31 cellular contexts compared by ENCODE assay signal in genomic region chr16:556479-557173, GRCh38. TPM values are rescaled to one million over a fixed set of nuclear protein-coding genes. Genes with fewer than 3 reads are reported as not detected.
DNase-seq lines count a peak whose midpoint lies in the region; ATAC-seq, FAIRE-seq and TF ChIP-seq lines count a peak whose summit lies in the region.
"Had no signal": no experiment of that assay in that cellular context is flagged by ENCODE, and none has a peak within 500 bp of the region (broad histone marks: within the 10 kb centered on the region; RNA-seq: fewer than 3 reads in every experiment).

No MANE protein-coding gene starts in this region.

- no peak overlapping the region for H2BK12ac ChIP-seq in H1 (ENCODE audit: low read depth, low read length)

- no peak overlapping the region for H3K23ac ChIP-seq in H1 (ENCODE audit: insufficient read length)

- H3K4me2 ChIP-seq in SK-N-SH (no peak overlapping the region), H1 (ENCODE audit: insufficient read depth in 1 of 2, low read depth in 2 of 2, low read length in 2 of 2) (no peak overlapping the region)

- no peak overlapping the region for H3K18ac ChIP-seq in H1 (ENCODE audit: extremely low read depth, low read length)

- H3K79me1 ChIP-seq in H1 (ENCODE audit: low read depth, low read length): no peaks in the 10 kb centered on the region; the same call in 1 of the 2 replicates

- H3K4me1 ChIP-seq in SK-N-SH (ENCODE audit: control insufficient read depth in 1 of 2, insufficient read depth in 2 of 2, low read depth in 1 of 2, low read length in 1 of 2) (peaks cover 0 to 9% of the 10 kb centered on the region in 2 experiments; a peak in 1 of 4 replicates), H1 (replicated peaks in 1 of 4; ENCODE audit: control insufficient read depth in 3 of 4, insufficient read depth in 4 of 4, low read length in 3 of 4) (peaks cover 0 to 10% (median 2%) of the 10 kb centered on the region in 4 experiments; a peak in 4 of 7 replicates)
- H3K4me1 ChIP-seq: SJCRH30 had no signal

- H2BK5ac ChIP-seq in H1 (ENCODE audit: low read depth, low read length): no peak overlapping the region

- H2AFZ ChIP-seq in SK-N-SH (ENCODE audit: low read depth): no peak overlapping the region
- H2AFZ ChIP-seq in H1 (ENCODE audit: low read length): no peak overlapping the region

- no peak overlapping the region for H2BK120ac ChIP-seq in H1 (replicated peaks; ENCODE audit: low read depth, low read length)

- H3K4ac ChIP-seq in H1 (replicated peaks; ENCODE audit: insufficient read length, low read depth, low read length): no peak overlapping the region

- peaks cover 24% of the 10 kb centered on the region for H3K27me3 ChIP-seq in SK-N-SH (ENCODE audit: insufficient read depth)
- H3K27me3 ChIP-seq in H7 (ENCODE audit: control insufficient read depth, insufficient read depth, low read length): peaks cover 25% of the 10 kb centered on the region
- H3K27me3 ChIP-seq in H1 (replicated peaks in 1 of 4; ENCODE audit: control insufficient read depth in 3 of 4, extremely low read depth in 1 of 4, insufficient read depth in 3 of 4, low read length in 3 of 4): peaks cover 22 to 36% (median 29%) of the 10 kb centered on the region in 4 experiments; a peak in 6 of 7 replicates

- no peak for TF ChIP-seq POLR2A in H1 (IDR thresholded peaks at IDR 0.05; ENCODE audit: control extremely low read depth in 1 of 2, low read depth in 2 of 2, low read length in 2 of 2)

- POLR2A ChIA-PET in SK-N-SH (lab: Yijun Ruan, JAX) (interaction anchor here (2.3 kb wide), 1 partner anchor 9 kb away, joined by 12 read pairs; the partner anchor contains the start of gene NHLRC4), H1 (lab: Charles Lee; ENCODE audit: partially characterized antibody) (interaction anchor here (0.9 to 2.3 kb wide), 7 partner anchors 10 to 74 kb away, joined by 3 to 8 read pairs (median 5); partner anchors contain the start of genes CAPN15, NHLRC4, PIGQ and WFIKKN1)

- ATAC-seq in SK-N-SH treated with all-trans-retinoic acid at 6 μM for 48 hours (no peak; the same call in 2 of the 3 replicates), HG02981 (IDR thresholded peaks at IDR 0.05; ENCODE audit: unreplicated experiment) (no peak)
- ATAC-seq: T-cell had no signal

- CTCF ChIA-PET in SK-N-SH (lab: Yijun Ruan, JAX) (interaction anchor here (1.1 to 2.1 kb wide), 3 partner anchors 9 to 159 kb away, joined by 3 to 7 read pairs (median 6); no protein-coding TSS in a partner anchor), H1 (lab: Charles Lee; ENCODE audit: partially characterized antibody) (interaction anchor here (0.6 to 3.9 kb wide), 4 partner anchors 10 to 52 kb away, joined by 3 to 21 read pairs (median 4); partner anchors contain the start of gene NHLRC4)

- H3K79me2 ChIP-seq in SK-N-SH (ENCODE audit: insufficient read depth): no peaks in the 10 kb centered on the region
- H3K79me2 ChIP-seq in H1 (ENCODE audit: control insufficient read depth in 1 of 2, insufficient read depth in 2 of 2, low read length in 2 of 2): no peaks in the 10 kb centered on the region

- TF ChIP-seq CTCF in SK-N-SH (IDR thresholded peaks at IDR 0.05) (no peak), H1 (IDR thresholded peaks at IDR 0.05; ENCODE audit: control extremely low read depth in 1 of 3, insufficient read depth in 1 of 3, low read depth in 1 of 3, low read length in 3 of 3) (no peak)

- peaks cover 6% of the 10 kb centered on the region; the same call in 1 of the 2 replicates for H3K23me2 ChIP-seq in H1 (ENCODE audit: low read depth, low read length)

- H3K4me3 ChIP-seq in SK-N-SH (ENCODE audit: low read depth in 2 of 2, low read length in 1 of 2) (no peak overlapping the region), H7 (ENCODE audit: insufficient read depth, low read depth, low read length) (no peak overlapping the region), H1 (ENCODE audit: extremely low read depth in 1 of 4, insufficient read depth in 2 of 4, low read depth in 3 of 4, low read length in 4 of 4) (no peak overlapping the region)
- H3K4me3 ChIP-seq: Peyer's patch, SJCRH30 had no signal

- TF ChIP-seq EP300 in SK-N-SH (IDR thresholded peaks at IDR 0.05; ENCODE audit: borderline replicate concordance in 1 of 2, low read depth in 1 of 2, low read length in 1 of 2): no peak
- TF ChIP-seq EP300 in H1 (IDR thresholded peaks at IDR 0.05; ENCODE audit: borderline replicate concordance in 1 of 2, low read depth in 2 of 2, low read length in 2 of 2): no peak

- peaks cover 2% of the 10 kb centered on the region for H3F3A ChIP-seq in SK-N-SH (replicated peaks; ENCODE audit: insufficient read depth)

- H3K9ac ChIP-seq in SK-N-SH: no peak overlapping the region
- no peak overlapping the region for H3K9ac ChIP-seq in H1 (replicated peaks in 1 of 4; ENCODE audit: extremely low read depth in 1 of 4, low read depth in 3 of 4, low read length in 3 of 4)

- H4K20me1 ChIP-seq in SK-N-SH (ENCODE audit: insufficient read depth): no peaks in the 10 kb centered on the region
- H4K20me1 ChIP-seq in H1 (replicated peaks in 1 of 2; ENCODE audit: control insufficient read depth in 1 of 2, insufficient read depth in 2 of 2, low read length in 2 of 2): no peaks in the 10 kb centered on the region

- no peak overlapping the region for H3K56ac ChIP-seq in H1 (replicated peaks; ENCODE audit: insufficient read length, low read depth, low read length)

- H3K27ac ChIP-seq in SK-N-SH (ENCODE audit: low read depth in 2 of 2, low read length in 1 of 2) (no peak overlapping the region), H1 (ENCODE audit: low read depth, low read length) (no peak overlapping the region)
- H3K27ac ChIP-seq: Peyer's patch, SJCRH30 had no signal

- H2BK15ac ChIP-seq in H1 (ENCODE audit: low read length): no peak overlapping the region

- peaks cover 0 to 8% of the 10 kb centered on the region in 2 experiments for H3K36me3 ChIP-seq in SK-N-SH (replicated peaks in 1 of 2; ENCODE audit: control insufficient read depth in 1 of 2, insufficient read depth in 2 of 2, low read length in 1 of 2)
- no peaks in the 10 kb centered on the region for H3K36me3 ChIP-seq in H7 (replicated peaks; ENCODE audit: control insufficient read depth, insufficient read depth, low read length)
- H3K36me3 ChIP-seq in H1 (ENCODE audit: control insufficient read depth in 2 of 4, insufficient read depth in 4 of 4, low read length in 3 of 4): peaks cover 0 to 11% (median 2%) of the 10 kb centered on the region in 4 experiments; a peak in 1 of 8 replicates

- H2BK20ac ChIP-seq in H1 (ENCODE audit: low read length): no peak overlapping the region

- H4K5ac ChIP-seq in H1 (ENCODE audit: insufficient read length, low read depth, low read length): no peak overlapping the region

- FAIRE-seq in H1 (lab: Jason Lieb, UNC): no peak
- FAIRE-seq: A204.1, GM12891, GM19239 had no signal

- no peak overlapping the region for H4K91ac ChIP-seq in H1 (replicated peaks; ENCODE audit: insufficient read length, low read length)

- H3K14ac ChIP-seq in H1 (ENCODE audit: insufficient read length): no peak overlapping the region

- H2AK5ac ChIP-seq in H1 (ENCODE audit: low read depth, low read length): no peak overlapping the region

- DNase-seq in SK-N-SH (peak; percentile 76), H7 (peak; percentile 82), H1 (ENCODE audit: low read depth in 1 of 2, low spot score in 2 of 2) (no peak), NCI-H2196 (lab: John Stamatoyannopoulos, UW; ENCODE audit: unreplicated experiment) (no peak)
- DNase-seq in stimulated activated CD4-positive, alpha-beta T cell treated with anti-CD3 and anti-CD28 coated beads, Interleukin-4, amount 100 ng/mL, for 1 hour: no peak
- DNase-seq: CD4-positive, alpha-beta memory T cell; COR-L47; DMS79; EL; GF-D8; MV-4-11; NCI-H1105 treated with DMSO at 0.1 percent for 48 hours; NCI-H146; NCI-H1930; NCI-H2107; NCI-H446; NCI-H524 treated with DMSO at 0.1 percent for 48 hours; NCI-H774; OCI-M1; Peyer's patch; SJCRH30; T-cell had no signal

- H3K9me2 ChIP-seq in SK-N-SH: no peaks in the 10 kb centered on the region

- peak overlapping the region; percentile 85; the same call in 1 of the 2 replicates for H4K8ac ChIP-seq in H1 (ENCODE audit: extremely low read depth, insufficient read depth, low read length)

- H3K9me3 ChIP-seq in SK-N-SH (no peaks in the 10 kb centered on the region), H1 (ENCODE audit: insufficient read depth in 2 of 2, low read depth in 1 of 2, low read length in 1 of 2) (no peaks in the 10 kb centered on the region)
- H3K9me3 ChIP-seq: Peyer's patch, SJCRH30 had no signal

- WGBS in SK-N-SH (ENCODE audit: low lambda C conversion rate): 73% methylated on average over 3 of the region's 32 CpGs
- 89% methylated on average over 21 of the region's 32 CpGs; no CpG with 5 or more reads in 1 of the 2 experiments for WGBS in H1 (ENCODE audit: extremely low coverage in 1 of 2, insufficient coverage in 1 of 2, insufficient read length in 1 of 2, insufficient replicate concordance in 2 of 2, low coverage in 1 of 2, low lambda C conversion rate in 2 of 2, missing lambda C conversion rate in 1 of 2), 2 experiments

- TF ChIP-seq RAD21 in SK-N-SH (IDR thresholded peaks at IDR 0.05; ENCODE audit: low read length): no peak
- TF ChIP-seq RAD21 in H1 (IDR thresholded peaks at IDR 0.05 in 1 of 2, conservative IDR thresholded peaks at IDR 0.05 in 1 of 2; ENCODE audit: low read depth in 2 of 2, low read length in 2 of 2): no peak

RNA-seq across cellular contexts. Expression of gene PRR35, which starts 3.6 kb away (rescaled TPM):
- polyA plus RNA-seq in SK-N-SH (2012; rRNA removed): not detected in 2 replicates
- not detected in 2 replicates for polyA plus RNA-seq in SK-N-SH (2012; cell fraction: cytosol; rRNA removed)
- polyA plus RNA-seq in SK-N-SH (2012; cell fraction: nucleus; rRNA removed): 0.06 and 0.11 TPM in 2 replicates
- total RNA-seq in H7 (2014; rRNA removed; shearing (Covaris generic)): 0.28 and 0.85 TPM in 2 replicates
- 0.50 and 0.61 TPM in 2 replicates for total RNA-seq in H1 (2021; fragmentation: NEBNext Ultra II Directional; extraction: Animal tissue kit (Norgen Biotek cat#: 25700))
- polyA plus RNA-seq in H1 (2011; rRNA removed): 0.38 and 0.52 TPM in 2 replicates
- polyA plus RNA-seq in H1 (2011; cell fraction: cytosol; rRNA removed): 0.44 TPM
- polyA plus RNA-seq in H1 (2011; cell fraction: nucleus; rRNA removed): 1.3 TPM
- 0.21 to 0.55 TPM (median 0.41 TPM) in 4 replicates for polyA plus RNA-seq in H1 (2012, experiment 1 of 2)
- polyA plus RNA-seq in H1 (2012, experiment 2 of 2): 0.25 TPM
- polyA plus RNA-seq in H1 (2013, experiment 1 of 2): 0.45 TPM
- polyA plus RNA-seq in H1 (2013, experiment 2 of 2): 0.53 TPM
- polyA minus RNA-seq in H1 (2011; rRNA and poly(A)+ RNA removed): 0.10 TPM in 1 of 2 replicates, not detected in the other
- polyA minus RNA-seq in H1 (2011; cell fraction: cytosol; rRNA and poly(A)+ RNA removed): 0.51 TPM
- 0.30 TPM for polyA minus RNA-seq in H1 (2011; cell fraction: nucleus; rRNA and poly(A)+ RNA removed)
- total RNA-seq: CD4-positive, alpha-beta memory T cell; H4; HT-29; MCF 10A; Peyer's patch; SJCRH30; T-cell had no signal
- polyA plus RNA-seq: AG04450; CD4-positive, alpha-beta memory T cell had no signal

RNA-seq across cellular contexts. Expression of gene NHLRC4, which starts 10.2 kb away (rescaled TPM):
- polyA plus RNA-seq in SK-N-SH (2012; rRNA removed) (0.69 and 0.70 TPM in 2 replicates), H1 (2011; rRNA removed) (0.60 and 0.72 TPM in 2 replicates)
- polyA plus RNA-seq in SK-N-SH (2012; cell fraction: cytosol; rRNA removed): 0.40 and 0.58 TPM in 2 replicates
- polyA plus RNA-seq in SK-N-SH (2012; cell fraction: nucleus; rRNA removed): 1.4 and 1.8 TPM in 2 replicates
- 1.1 TPM in 2 replicates for total RNA-seq in H7 (2014; rRNA removed; shearing (Covaris generic))
- total RNA-seq in H1 (2021; fragmentation: NEBNext Ultra II Directional; extraction: Animal tissue kit (Norgen Biotek cat#: 25700)): 0.75 and 0.76 TPM in 2 replicates
- 0.78 TPM for polyA plus RNA-seq in H1 (2011; cell fraction: cytosol; rRNA removed)
- 1.7 TPM for polyA plus RNA-seq in H1 (2011; cell fraction: nucleus; rRNA removed)
- 0.56 to 0.72 TPM (median 0.63 TPM) in 4 replicates for polyA plus RNA-seq in H1 (2012, experiment 1 of 2)
- 0.76 TPM for polyA plus RNA-seq in H1 (2012, experiment 2 of 2)
- 0.26 TPM for polyA plus RNA-seq in H1 (2013, experiment 1 of 2)
- 0.33 TPM for polyA plus RNA-seq in H1 (2013, experiment 2 of 2)
- 0.09 and 0.20 TPM in 2 replicates for polyA minus RNA-seq in H1 (2011; rRNA and poly(A)+ RNA removed)
- not detected for polyA minus RNA-seq in H1 (2011; cell fraction: cytosol; rRNA and poly(A)+ RNA removed)
- 1.5 TPM for polyA minus RNA-seq in H1 (2011; cell fraction: nucleus; rRNA and poly(A)+ RNA removed)
- total RNA-seq: MCF 10A had no signal

RNA-seq across cellular contexts. Expression of gene PIGQ, which starts 13.1 kb away (rescaled TPM):
- polyA plus RNA-seq in SK-N-SH (2012; rRNA removed) (38.7 and 41.0 TPM in 2 replicates), H1 (2011; rRNA removed) (49.2 and 80.4 TPM in 2 replicates)
- 12.1 and 22.4 TPM in 2 replicates for polyA plus RNA-seq in SK-N-SH (2012; cell fraction: cytosol; rRNA removed)
- 154 and 238 TPM in 2 replicates for polyA plus RNA-seq in SK-N-SH (2012; cell fraction: nucleus; rRNA removed)
- 42.2 and 44.6 TPM in 2 replicates for total RNA-seq in H7 (2014; rRNA removed; shearing (Covaris generic))
- 34.2 and 36.0 TPM in 2 replicates for total RNA-seq in H1 (2021; fragmentation: NEBNext Ultra II Directional; extraction: Animal tissue kit (Norgen Biotek cat#: 25700))
- 56.8 TPM for polyA plus RNA-seq in H1 (2011; cell fraction: cytosol; rRNA removed)
- polyA plus RNA-seq in H1 (2011; cell fraction: nucleus; rRNA removed): 283 TPM
- polyA plus RNA-seq in H1 (2012, experiment 1 of 2): 20.8 to 38.5 TPM (median 33.9 TPM) in 4 replicates
- 26.0 TPM for polyA plus RNA-seq in H1 (2012, experiment 2 of 2)
- polyA plus RNA-seq in H1 (2013, experiment 1 of 2): 24.1 TPM
- polyA plus RNA-seq in H1 (2013, experiment 2 of 2): 22.7 TPM
- polyA minus RNA-seq in H1 (2011; rRNA and poly(A)+ RNA removed): 30.5 and 36.4 TPM in 2 replicates
- 24.4 TPM for polyA minus RNA-seq in H1 (2011; cell fraction: cytosol; rRNA and poly(A)+ RNA removed)
- 73.6 TPM for polyA minus RNA-seq in H1 (2011; cell fraction: nucleus; rRNA and poly(A)+ RNA removed)

RNA-seq across cellular contexts. Expression of gene CAPN15, which starts 29.1 kb away (rescaled TPM):
- polyA plus RNA-seq in SK-N-SH (2012; rRNA removed): 19.5 and 22.9 TPM in 2 replicates
- 6.5 and 13.1 TPM in 2 replicates for polyA plus RNA-seq in SK-N-SH (2012; cell fraction: cytosol; rRNA removed)
- polyA plus RNA-seq in SK-N-SH (2012; cell fraction: nucleus; rRNA removed): 68.3 and 93.4 TPM in 2 replicates
- 80.6 and 87.5 TPM in 2 replicates for total RNA-seq in H7 (2014; rRNA removed; shearing (Covaris generic))
- 74.6 and 76.9 TPM in 2 replicates for total RNA-seq in H1 (2021; fragmentation: NEBNext Ultra II Directional; extraction: Animal tissue kit (Norgen Biotek cat#: 25700))
- polyA plus RNA-seq in H1 (2011; rRNA removed): 38.9 and 68.4 TPM in 2 replicates
- 40.1 TPM for polyA plus RNA-seq in H1 (2011; cell fraction: cytosol; rRNA removed)
- polyA plus RNA-seq in H1 (2011; cell fraction: nucleus; rRNA removed): 97.9 TPM
- 28.0 to 47.8 TPM (median 43.1 TPM) in 4 replicates for polyA plus RNA-seq in H1 (2012, experiment 1 of 2)
- 29.7 TPM for polyA plus RNA-seq in H1 (2012, experiment 2 of 2)
- polyA plus RNA-seq in H1 (2013, experiment 1 of 2): 37.4 TPM
- polyA plus RNA-seq in H1 (2013, experiment 2 of 2): 36.4 TPM
- polyA minus RNA-seq in H1 (2011; rRNA and poly(A)+ RNA removed): 13.1 and 15.2 TPM in 2 replicates
- 74.6 TPM for polyA minus RNA-seq in H1 (2011; cell fraction: cytosol; rRNA and poly(A)+ RNA removed)
- polyA minus RNA-seq in H1 (2011; cell fraction: nucleus; rRNA and poly(A)+ RNA removed): 33.7 TPM

RNA-seq across cellular contexts. Expression of gene RAB40C, which starts 33.2 kb away (rescaled TPM):
- polyA plus RNA-seq in SK-N-SH (2012; rRNA removed) (12.1 and 13.0 TPM in 2 replicates), H1 (2011; rRNA removed) (13.9 and 18.6 TPM in 2 replicates)
- 5.0 and 8.5 TPM in 2 replicates for polyA plus RNA-seq in SK-N-SH (2012; cell fraction: cytosol; rRNA removed)
- 26.7 and 31.3 TPM in 2 replicates for polyA plus RNA-seq in SK-N-SH (2012; cell fraction: nucleus; rRNA removed)
- 26.3 and 26.4 TPM in 2 replicates for total RNA-seq in H7 (2014; rRNA removed; shearing (Covaris generic))
- 15.6 and 17.8 TPM in 2 replicates for total RNA-seq in H1 (2021; fragmentation: NEBNext Ultra II Directional; extraction: Animal tissue kit (Norgen Biotek cat#: 25700))
- 14.4 TPM for polyA plus RNA-seq in H1 (2011; cell fraction: cytosol; rRNA removed)
- 23.9 TPM for polyA plus RNA-seq in H1 (2011; cell fraction: nucleus; rRNA removed)
- 11.4 to 19.2 TPM (median 15.6 TPM) in 4 replicates for polyA plus RNA-seq in H1 (2012, experiment 1 of 2)
- polyA plus RNA-seq in H1 (2012, experiment 2 of 2): 13.6 TPM
- polyA plus RNA-seq in H1 (2013, experiment 1 of 2): 11.3 TPM
- polyA plus RNA-seq in H1 (2013, experiment 2 of 2): 11.7 TPM
- polyA minus RNA-seq in H1 (2011; rRNA and poly(A)+ RNA removed): 5.9 and 6.8 TPM in 2 replicates
- 8.4 TPM for polyA minus RNA-seq in H1 (2011; cell fraction: cytosol; rRNA and poly(A)+ RNA removed)
- polyA minus RNA-seq in H1 (2011; cell fraction: nucleus; rRNA and poly(A)+ RNA removed): 8.9 TPM

Comparison
In these comparisons a context has a peak if more than half of its experiments do, and no peak if none do; other contexts are left out.
1. DNase-seq: peak in SK-N-SH (single experiment) and H7 (single experiment); none in H1 (0 of 2), NCI-H2196 (single experiment) and stimulated activated CD4-positive, alpha-beta T cell treated with anti-CD3 and anti-CD28 coated beads, Interleukin-4, amount 100 ng/mL, for 1 hour (single experiment).